ENCODE assay signal across 21 cellular contexts in genomic region chr4:3189459-3189858, GRCh38. TPM values are rescaled to one million over a fixed set of nuclear protein-coding genes. Genes with fewer than 3 reads are reported as not detected.
DNase-seq lines count a peak whose midpoint lies in the region; ATAC-seq, FAIRE-seq and TF ChIP-seq lines count a peak whose summit lies in the region.
"Had no signal": no experiment of that assay in that cellular context is flagged by ENCODE, and none has a peak within 500 bp of the region (broad histone marks: within the 10 kb centered on the region; RNA-seq: fewer than 3 reads in every experiment).

No MANE protein-coding gene starts in this region.

- TF ChIP-seq CTCF in GM12878 (IDR thresholded peaks at IDR 0.05 in 2 of 3, conservative IDR thresholded peaks at IDR 0.05 in 1 of 3; ENCODE audit: control insufficient read depth in 2 of 3, extremely low read depth in 1 of 3, insufficient read depth in 1 of 3, low read depth in 3 of 3, low read length in 3 of 3) (no peak), breast epithelium (IDR thresholded peaks at IDR 0.05) (no peak)

- SMC1A ChIA-PET in GM12878 (lab: Charles Lee; ENCODE audit: uncharacterized antibody, unreplicated experiment), result no interaction called here

- RAD21 ChIA-PET in GM12878 (lab: Charles Lee; ENCODE audit: unreplicated experiment), result interaction anchor here (1.3 kb wide), 1 partner anchor 13 kb away, joined by 3 read pairs; no protein-coding TSS in a partner anchor

- in situ Hi-C loops in GM12878 (cut with MboI), result no loop called here

- peaks cover 17% of the 10 kb centered on the region for H3K4me1 ChIP-seq in CD4-positive, alpha-beta memory T cell (ENCODE audit: insufficient read depth, low read length)
- no peaks in the 10 kb centered on the region for H3K4me1 ChIP-seq in GM12878 (ENCODE audit: control insufficient read depth, insufficient read depth, low read length)
- H3K4me1 ChIP-seq in breast epithelium, result no peaks in the 10 kb centered on the region
- H3K4me1 ChIP-seq: SJCRH30 had no signal

- H3K4me2 ChIP-seq in GM12878 (ENCODE audit: control insufficient read depth, insufficient read depth), result no peak overlapping the region
- H3K4me2 ChIP-seq: BLaER1 treated with 17β-estradiol and CSF1 and Interleukin-3, amounts not matched to agents 10 nM and 100 nM; KMS-11 had no signal

- peak overlapping the region; percentile 25 for H3K27ac Mint-ChIP-seq in activated CD4-positive, alpha-beta T cell treated with anti-CD3 and anti-CD28 coated beads, Interleukin-2, amount 10 ng/mL, durations not matched to agents 24 days and 14 days
- H3K27ac Mint-ChIP-seq in CD4-positive, alpha-beta memory T cell, result peak overlapping the region in 5 of 7 donors; percentile 10 to 67 (median 42)
- H3K27ac Mint-ChIP-seq in natural killer cell treated with Interleukin-12 subunit alpha and Interleukin-12 subunit beta and Interleukin-15 and Interleukin-18, amount 100 ng/mL, for 72 hours, result peak overlapping the region; percentile 23 to 41

- no peak for TF ChIP-seq POLR2A in GM12878 (IDR thresholded peaks at IDR 0.05; ENCODE audit: low read depth, low read length)
- TF ChIP-seq POLR2A in breast epithelium (IDR thresholded peaks at IDR 0.05), result no peak

- no peak for DNase-seq in activated CD4-positive, alpha-beta T cell treated with anti-CD3 and anti-CD28 coated beads, Interleukin-2, amount 10 ng/mL, durations not matched to agents 24 days and 14 days
- no peak for DNase-seq in activated CD4-positive, alpha-beta T cell treated with anti-CD3 and anti-CD28 coated beads for 1 hour
- DNase-seq in CD4-positive, alpha-beta memory T cell, result no peak
- DNase-seq in GM12878 (ENCODE audit: low read depth, low spot score) (no peak), breast epithelium (ENCODE audit: low spot score in 2 of 2) (no peak), NCI-H2196 (lab: John Stamatoyannopoulos, UW; ENCODE audit: unreplicated experiment) (no peak)
- DNase-seq in natural killer cell treated with Interleukin-12 subunit alpha and Interleukin-12 subunit beta and Interleukin-15 and Interleukin-18, amount 100 ng/mL, for 72 hours (ENCODE audit: low spot score), result no peak
- DNase-seq: 8988T, IMR-90, NCI-H1105, NCI-H2029 treated with DMSO at 0.1 percent for 48 hours, NCI-H2171, NCI-H524 treated with DMSO at 0.1 percent for 48 hours, NCI-H82, SJCRH30 had no signal

- no peaks in the 10 kb centered on the region for H3K27me3 Mint-ChIP-seq in activated CD4-positive, alpha-beta T cell treated with anti-CD3 and anti-CD28 coated beads, Interleukin-2, amount 10 ng/mL, durations not matched to agents 24 days and 14 days
- H3K27me3 Mint-ChIP-seq in CD4-positive, alpha-beta memory T cell, result no peaks in the 10 kb centered on the region
- H3K27me3 Mint-ChIP-seq in natural killer cell treated with Interleukin-12 subunit alpha and Interleukin-12 subunit beta and Interleukin-15 and Interleukin-18, amount 100 ng/mL, for 72 hours, result no peaks in the 10 kb centered on the region

- TF ChIP-seq RAD21 in GM12878 (IDR thresholded peaks at IDR 0.05; ENCODE audit: insufficient read depth, low read depth, low read length), result no peak

- H3K4me3 Mint-ChIP-seq in activated CD4-positive, alpha-beta T cell treated with anti-CD3 and anti-CD28 coated beads, Interleukin-2, amount 10 ng/mL, durations not matched to agents 24 days and 14 days, result no peak overlapping the region
- no peak overlapping the region for H3K4me3 Mint-ChIP-seq in CD4-positive, alpha-beta memory T cell
- peak overlapping the region; percentile 27 for H3K4me3 Mint-ChIP-seq in natural killer cell treated with Interleukin-12 subunit alpha and Interleukin-12 subunit beta and Interleukin-15 and Interleukin-18, amount 100 ng/mL, for 72 hours

- H3K9ac ChIP-seq in GM12878 (ENCODE audit: control insufficient read depth, insufficient read depth, low read length), result no peak overlapping the region
- H3K9ac ChIP-seq: BLaER1 treated with 17β-estradiol and CSF1 and Interleukin-3, amounts not matched to agents 10 nM and 100 nM; KMS-11 had no signal

- 0 out of 2 replicates have a peak, but pooled peaks cover 2% of the 10 kb centered on the region for H4K20me1 ChIP-seq in GM12878 (ENCODE audit: control insufficient read depth, insufficient read depth)

- H3K27me3 ChIP-seq in CD4-positive, alpha-beta memory T cell (ENCODE audit: insufficient read depth, low read length), result no peaks in the 10 kb centered on the region
- H3K27me3 ChIP-seq in GM12878 (replicated peaks in 1 of 2; ENCODE audit: control insufficient read depth in 2 of 2, insufficient read depth in 2 of 2, low read length in 1 of 2) (no peaks in the 10 kb centered on the region), breast epithelium (no peaks in the 10 kb centered on the region)
- H3K27me3 ChIP-seq: BLaER1 treated with 17β-estradiol and CSF1 and Interleukin-3, amounts not matched to agents 10 nM and 100 nM; SJCRH30 had no signal

- H2AFZ ChIP-seq in GM12878 (ENCODE audit: control insufficient read depth, low read depth, low read length), result no peak overlapping the region

- no peaks in the 10 kb centered on the region for H3K9me3 Mint-ChIP-seq in activated CD4-positive, alpha-beta T cell treated with anti-CD3 and anti-CD28 coated beads, Interleukin-2, amount 10 ng/mL, durations not matched to agents 24 days and 14 days
- no peaks in the 10 kb centered on the region for H3K9me3 Mint-ChIP-seq in CD4-positive, alpha-beta memory T cell
- no peaks in the 10 kb centered on the region for H3K9me3 Mint-ChIP-seq in natural killer cell treated with Interleukin-12 subunit alpha and Interleukin-12 subunit beta and Interleukin-15 and Interleukin-18, amount 100 ng/mL, for 72 hours

- ATAC-seq in GM12878, result no peak
- ATAC-seq in natural killer cell treated with Interleukin-12 subunit alpha and Interleukin-12 subunit beta and Interleukin-15 and Interleukin-18, amount 100 ng/mL, for 72 hours, result peak in 1 of 2 donors; percentile 37
- ATAC-seq: Panc1 had no signal

- H3K27ac ChIP-seq in CD4-positive, alpha-beta memory T cell (ENCODE audit: low read depth, low read length), result no peak overlapping the region
- H3K27ac ChIP-seq in GM12878 (ENCODE audit: control insufficient read depth, insufficient read depth) (no peak overlapping the region), breast epithelium (no peak overlapping the region)
- H3K27ac ChIP-seq: BLaER1 treated with 17β-estradiol and CSF1 and Interleukin-3, amounts not matched to agents 10 nM and 100 nM; KMS-11; SJCRH30 had no signal

- POLR2A ChIA-PET in CD4-positive, alpha-beta memory T cell (lab: Charles Lee; ENCODE audit: partially characterized antibody), result no interaction called here
- POLR2A ChIA-PET in GM12878 (lab: Charles Lee), result interaction anchor here (0.7 kb wide), 1 partner anchor 22 kb away, joined by 4 read pairs; no protein-coding TSS in a partner anchor

- FAIRE-seq in GM12878 (lab: Jason Lieb, UNC), result no peak
- FAIRE-seq: G401.6, GM19239, H54 had no signal

- peaks cover 48% of the 10 kb centered on the region for H3K36me3 Mint-ChIP-seq in activated CD4-positive, alpha-beta T cell treated with anti-CD3 and anti-CD28 coated beads, Interleukin-2, amount 10 ng/mL, durations not matched to agents 24 days and 14 days (ENCODE audit: low read depth)
- H3K36me3 Mint-ChIP-seq in CD4-positive, alpha-beta memory T cell, result peaks cover 36 to 58% of the 10 kb centered on the region in 2 donors
- H3K36me3 Mint-ChIP-seq in natural killer cell treated with Interleukin-12 subunit alpha and Interleukin-12 subunit beta and Interleukin-15 and Interleukin-18, amount 100 ng/mL, for 72 hours, result peaks cover 16% of the 10 kb centered on the region

- no peak for TF ChIP-seq EP300 in GM12878 (IDR thresholded peaks at IDR 0.05; ENCODE audit: borderline replicate concordance in 1 of 2, control insufficient read depth in 1 of 2, low read depth in 2 of 2, low read length in 2 of 2)

- H3K79me2 ChIP-seq in GM12878 (ENCODE audit: control insufficient read depth, insufficient read depth, low read length), result no peaks in the 10 kb centered on the region

- intact Hi-C loops in activated CD4-positive, alpha-beta T cell treated with anti-CD3 and anti-CD28 coated beads, Interleukin-2, amount 10 ng/mL, durations not matched to agents 24 days and 14 days (cut with micrococcal nuclease), result no loop called here
- intact Hi-C loops in CD4-positive, alpha-beta memory T cell (cut with micrococcal nuclease), result no loop called here
- intact Hi-C loops in GM12878 (cut with micrococcal nuclease; ENCODE audit: unreplicated experiment), result no loop called here
- intact Hi-C loops in breast epithelium (cut with DNase I; ENCODE audit: low total_unique reads), result no loop called here

- H3K4me3 ChIP-seq in CD4-positive, alpha-beta memory T cell (ENCODE audit: low read length in 2 of 2), result no peak overlapping the region
- no peak overlapping the region for H3K4me3 ChIP-seq in GM12878
- no peak overlapping the region for H3K4me3 ChIP-seq in breast epithelium
- H3K4me3 ChIP-seq: BLaER1 treated with 17β-estradiol and CSF1 and Interleukin-3, amounts not matched to agents 10 nM and 100 nM; SJCRH30 had no signal

- H3K4me1 Mint-ChIP-seq in activated CD4-positive, alpha-beta T cell treated with anti-CD3 and anti-CD28 coated beads, Interleukin-2, amount 10 ng/mL, durations not matched to agents 24 days and 14 days, result peaks cover 21% of the 10 kb centered on the region
- H3K4me1 Mint-ChIP-seq in CD4-positive, alpha-beta memory T cell, result peaks cover 19 to 33% (median 25%) of the 10 kb centered on the region in 4 donors
- peaks cover 55 to 65% of the 10 kb centered on the region in 2 donors for H3K4me1 Mint-ChIP-seq in natural killer cell treated with Interleukin-12 subunit alpha and Interleukin-12 subunit beta and Interleukin-15 and Interleukin-18, amount 100 ng/mL, for 72 hours (ENCODE audit: low read depth in 2 of 2)

- H3K36me3 ChIP-seq in CD4-positive, alpha-beta memory T cell (ENCODE audit: insufficient read depth, low read length), result peaks cover 18% of the 10 kb centered on the region
- H3K36me3 ChIP-seq in GM12878 (ENCODE audit: control insufficient read depth in 2 of 2, insufficient read depth in 2 of 2, low read length in 1 of 2) (peaks cover 24 to 35% of the 10 kb centered on the region in 2 experiments), breast epithelium (no peaks in the 10 kb centered on the region)

- H3K9me3 ChIP-seq in CD4-positive, alpha-beta memory T cell (ENCODE audit: control insufficient read depth in 1 of 2, low read length in 2 of 2), result no peaks in the 10 kb centered on the region
- H3K9me3 ChIP-seq in GM12878 (replicated peaks; ENCODE audit: control insufficient read depth, insufficient read depth, low read length), result no peaks in the 10 kb centered on the region
- no peaks in the 10 kb centered on the region for H3K9me3 ChIP-seq in breast epithelium
- H3K9me3 ChIP-seq: BLaER1 treated with 17β-estradiol and CSF1 and Interleukin-3, amounts not matched to agents 10 nM and 100 nM; SJCRH30 had no signal

- BruUV-seq in GM12878 (replicated peaks; lab: Mats Ljungman, UMichigan), result no TSS peak

- CTCF ChIA-PET in CD4-positive, alpha-beta memory T cell (lab: Charles Lee; ENCODE audit: partially characterized antibody), result no interaction called here
- CTCF ChIA-PET in GM12878 (lab: Yijun Ruan, JAX), result interaction anchor here (1.2 to 1.4 kb wide), 2 partner anchors 13 to 157 kb away, joined by 3 read pairs; no protein-coding TSS in a partner anchor

RNA-seq across cellular contexts. Expression of gene MSANTD1, which starts 59.5 kb away (rescaled TPM):
- 0.62 and 0.70 TPM in 2 replicates for total RNA-seq in activated CD4-positive, alpha-beta T cell treated with anti-CD3 and anti-CD28 coated beads, Interleukin-2, amount 10 ng/mL, durations not matched to agents 24 days and 14 days
- total RNA-seq in CD4-positive, alpha-beta memory T cell, result 1 to 10 TPM; 2.0 to 2.2 TPM
- under 1 TPM in 1 of 2 donors, not detected in 1; 0.08 TPM for polyA plus RNA-seq in CD4-positive, alpha-beta memory T cell
- total RNA-seq in GM12878 (2013; cell fraction: nucleolus; rRNA removed), result 3.4 and 3.6 TPM in 2 replicates
- total RNA-seq in GM12878 (2014; rRNA removed) (0.11 and 0.28 TPM in 2 replicates), GM12878 (2014; rRNA removed; fragmentation: Illumina TruSeq; extraction: Trizol) (0.14 and 0.22 TPM in 2 replicates), GM12878 (2021) (0.37 and 0.87 TPM in 2 replicates), breast epithelium (under 1 TPM; 0.48 to 0.88 (median 0.66) TPM)
- 0.16 TPM for polyA plus RNA-seq in GM12878 (2011; ENCODE audit: low read depth)
- polyA plus RNA-seq in GM12878 (2011; rRNA removed) (0.04 and 0.11 TPM in 2 replicates), GM12878 (2014; fragmentation: Illumina TruSeq; extraction: Trizol) (0.07 TPM in 1 of 2 replicates, not detected in the other), GM12878 (2014; fragmentation: Nextera tagmentation; extraction: Ambion mirVana) (not detected), GM12878 (2014; rRNA removed) (0.22 and 0.38 TPM in 2 replicates), GM12878 (2016; fragmentation: Nextera tagmentation; extraction: Ambion mirVana) (under 1 TPM; 0.21 to 0.55 TPM)
- polyA plus RNA-seq in GM12878 (2011; cell fraction: cytosol; rRNA removed), result 0.04 and 0.10 TPM in 2 replicates
- 2.0 and 2.1 TPM in 2 replicates for polyA plus RNA-seq in GM12878 (2011; cell fraction: nucleus; rRNA removed)
- polyA plus RNA-seq in GM12878 (2012), result 0.38 and 0.49 TPM in 2 replicates
- polyA minus RNA-seq in GM12878 (2011; rRNA and poly(A)+ RNA removed), result 0.59 and 0.62 TPM in 2 replicates
- not detected in 2 replicates for polyA minus RNA-seq in GM12878 (2011; cell fraction: cytosol; rRNA and poly(A)+ RNA removed)
- polyA minus RNA-seq in GM12878 (2011; cell fraction: nucleus; rRNA and poly(A)+ RNA removed), result 1.3 and 3.3 TPM in 2 replicates
- 1 to 10 TPM; 1.8 to 2.0 TPM for total RNA-seq in natural killer cell treated with Interleukin-12 subunit alpha and Interleukin-12 subunit beta and Interleukin-15 and Interleukin-18, amount 100 ng/mL, for 72 hours
